8 cellular contexts compared by ENCODE assay signal in the genomic region with DNA sequence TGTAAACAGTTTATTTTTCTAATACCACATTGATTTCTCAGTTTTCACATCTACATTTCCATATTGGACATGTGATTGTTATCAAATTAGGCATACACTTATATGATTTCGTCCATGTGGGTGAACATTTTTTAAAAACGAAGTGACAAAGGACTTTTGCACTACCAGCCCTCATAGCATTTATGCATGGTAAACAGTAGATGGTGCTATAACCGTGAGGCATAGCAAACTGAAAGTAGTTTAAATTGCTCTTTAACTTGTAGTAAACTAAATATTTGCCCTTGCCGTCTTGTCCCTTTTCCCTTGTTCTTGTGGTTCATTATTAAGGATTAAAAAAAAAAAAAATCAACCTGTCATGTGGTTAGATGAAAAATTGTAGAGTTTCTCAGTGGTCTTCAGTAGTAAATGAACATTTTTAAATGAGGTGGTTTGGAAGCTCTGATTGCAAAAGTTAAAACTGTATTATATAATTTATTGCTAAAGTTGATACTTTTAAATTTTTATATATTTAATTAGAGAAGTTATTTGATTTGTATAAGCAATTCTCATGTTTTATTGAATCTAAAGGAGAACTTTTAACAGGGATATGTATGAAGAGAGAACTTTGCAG. TPM values are rescaled to one million over a fixed set of nuclear protein-coding genes. Genes with fewer than 3 reads are reported as not detected.
DNase-seq lines count a peak whose midpoint lies in the region; ATAC-seq and TF ChIP-seq lines count a peak whose summit lies in the region.

No MANE protein-coding gene starts in this region.

- CTCF ChIA-PET in AG04449 (lab: Yijun Ruan, JAX) (interaction anchor here (0.7 to 16.2 kb wide), 12 partner anchors 8 to 70 kb away, joined by 3 to 216 read pairs (median 5); partner anchors contain the start of genes DHFR2 and NSUN3), HEK293T (lab: Yijun Ruan, JAX) (interaction anchor here (0.7 to 0.8 kb wide), 3 partner anchors 10 to 98 kb away, joined by 3 to 4 read pairs (median 3); no protein-coding TSS in a partner anchor)

- intact Hi-C loops in natural killer cell (cut with micrococcal nuclease), result loop anchor here (1.0 kb wide), 1 partner anchor 65 kb away; no protein-coding TSS in a partner anchor

- peak; percentile 80 to 95 (median 93) for ATAC-seq in natural killer cell

- no peaks in the 10 kb centered on the region for H3K36me3 Mint-ChIP-seq in T-helper 1 cell treated with Interleukin-12 subunit alpha and Interleukin-12 subunit beta and Interleukin-4 antibody, amounts not matched to agents 30 μg/mL and 1 μg/mL, for 36 hours (ENCODE audit: low read depth)
- H3K36me3 Mint-ChIP-seq in natural killer cell, result no peaks in the 10 kb centered on the region

- H3K27me3 Mint-ChIP-seq in T-helper 1 cell treated with Interleukin-12 subunit alpha and Interleukin-12 subunit beta and Interleukin-4 antibody, amounts not matched to agents 30 μg/mL and 1 μg/mL, for 36 hours (ENCODE audit: low read depth), result no peaks in the 10 kb centered on the region
- no peaks in the 10 kb centered on the region for H3K27me3 Mint-ChIP-seq in natural killer cell (ENCODE audit: low read depth in 2 of 2)

- H3K4me1 Mint-ChIP-seq in T-helper 1 cell treated with Interleukin-12 subunit alpha and Interleukin-12 subunit beta and Interleukin-4 antibody, amounts not matched to agents 30 μg/mL and 1 μg/mL, for 36 hours (ENCODE audit: low read depth), result peaks cover 7% of the 10 kb centered on the region
- peaks cover 0 to 4% of the 10 kb centered on the region in 2 donors for H3K4me1 Mint-ChIP-seq in natural killer cell

- H3K27ac Mint-ChIP-seq in T-helper 1 cell treated with Interleukin-12 subunit alpha and Interleukin-12 subunit beta and Interleukin-4 antibody, amounts not matched to agents 30 μg/mL and 1 μg/mL, for 36 hours, result no peak overlapping the region
- peak overlapping the region; percentile 40 to 42 for H3K27ac Mint-ChIP-seq in natural killer cell

- H3K9me3 Mint-ChIP-seq in T-helper 1 cell treated with Interleukin-12 subunit alpha and Interleukin-12 subunit beta and Interleukin-4 antibody, amounts not matched to agents 30 μg/mL and 1 μg/mL, for 36 hours, result no peaks in the 10 kb centered on the region
- H3K9me3 Mint-ChIP-seq in natural killer cell, result no peaks in the 10 kb centered on the region

- POLR2A ChIA-PET in AG04449 (lab: Yijun Ruan, JAX) (interaction anchor here (0.5 kb wide), 1 partner anchor 11 kb away, joined by 3 read pairs; no protein-coding TSS in a partner anchor), HEK293T (lab: Yijun Ruan, JAX) (interaction anchor here (1.5 kb wide), 1 partner anchor 59 kb away, joined by 4 read pairs; the partner anchor contains the start of genes DHFR2 and NSUN3)

- H3K4me3 ChIP-seq in AG04449 (ENCODE audit: low read depth, low read length), result no peak overlapping the region; the same call in 1 of the 2 replicates

- DNase-seq in AG04449 (ENCODE audit: low read depth, low spot score) (peak; percentile 58), GM10266 (ENCODE audit: extremely low spot score) (peak; percentile 43), HEK293T (ENCODE audit: extremely low spot score) (peak; percentile 39), LoVo (ENCODE audit: low spot score) (peak; percentile 56), erythroblast (lab: John Stamatoyannopoulos, UW) (peak; percentile 73 to 74), natural killer cell (no peak), COLO668 (lab: John Stamatoyannopoulos, UW; ENCODE audit: unreplicated experiment) (no peak)

- H3K4me3 Mint-ChIP-seq in T-helper 1 cell treated with Interleukin-12 subunit alpha and Interleukin-12 subunit beta and Interleukin-4 antibody, amounts not matched to agents 30 μg/mL and 1 μg/mL, for 36 hours, result peak overlapping the region; percentile 71
- H3K4me3 Mint-ChIP-seq in natural killer cell, result peak overlapping the region; percentile 83

- TF ChIP-seq POLR2A in erythroblast (IDR thresholded peaks at IDR 0.05; ENCODE audit: low read length), result no peak

- TF ChIP-seq CTCF in AG04449 (IDR thresholded peaks at IDR 0.05; ENCODE audit: insufficient read depth, low read length, missing control alignments) (peak; percentile 66), GM10266 (IDR thresholded peaks at IDR 0.05; ENCODE audit: control insufficient read depth, insufficient read depth, low read depth, missing control alignments) (peak; percentile 80), natural killer cell (IDR thresholded peaks at IDR 0.05) (peak; percentile 80)

TF ChIP-seq in HEK293T, 16 proteins besides CTCF, POLR2A, EP300 and RAD21:
- no peak for TF ChIP-seq CTBP1 (IDR thresholded peaks at IDR 0.05; ENCODE audit: borderline replicate concordance)
- no peak for TF ChIP-seq FOXM1 (IDR thresholded peaks at IDR 0.05; ENCODE audit: borderline replicate concordance)
- TF ChIP-seq HDGF (IDR thresholded peaks at IDR 0.05; ENCODE audit: borderline replicate concordance), result no peak
- no peak for TF ChIP-seq FOXK2 (IDR thresholded peaks at IDR 0.05)
- no peak for TF ChIP-seq NFRKB (IDR thresholded peaks at IDR 0.05)
- no peak for TF ChIP-seq SUZ12 (IDR thresholded peaks at IDR 0.05)
- no peak for TF ChIP-seq L3MBTL2 (conservative IDR thresholded peaks at IDR 0.05)
- TF ChIP-seq BHLHE40 (IDR thresholded peaks at IDR 0.05; ENCODE audit: borderline replicate concordance), result no peak
- no peak for TF ChIP-seq ARNT (IDR thresholded peaks at IDR 0.05)
- TF ChIP-seq TARDBP (IDR thresholded peaks at IDR 0.05), result no peak
- no peak for TF ChIP-seq PKNOX1 (IDR thresholded peaks at IDR 0.05)
- TF ChIP-seq ELF4 (IDR thresholded peaks at IDR 0.05), result no peak
- TF ChIP-seq FOXA1 (IDR thresholded peaks at IDR 0.05), result no peak

RNA-seq across cellular contexts. Expression of gene STX19, which starts 24.0 kb away (rescaled TPM):
- not detected for total RNA-seq in natural killer cell

RNA-seq across cellular contexts. Expression of gene ARL13B, which starts 24.5 kb away (rescaled TPM):
- total RNA-seq in natural killer cell, result 10 to 100 TPM in 2 of 3 donors, 1 to 10 TPM in 1; 8.3 to 14.3 (median 10.5) TPM

RNA-seq across cellular contexts. Expression of gene PROS1, which starts 30.7 kb away (rescaled TPM):
- total RNA-seq in natural killer cell, result 1 to 10 TPM in 1 of 3 donors, under 1 TPM in 2; 0.25 to 1.4 (median 0.68) TPM

RNA-seq across cellular contexts. Expression of gene DHFR2, which starts 58.3 kb away (rescaled TPM):
- total RNA-seq in natural killer cell, result 1 to 10 TPM; 2.5 to 5.0 (median 3.9) TPM

RNA-seq across cellular contexts. Expression of gene NSUN3, which starts 58.5 kb away (rescaled TPM):
- 10 to 100 TPM; 24.0 to 32.4 (median 28.6) TPM for total RNA-seq in natural killer cell

Comparison
In these comparisons a context has a peak if more than half of its experiments do, and no peak if none do; other contexts are left out.
1. DNase-seq: peak in AG04449 (single experiment), GM10266 (single experiment), HEK293T (single experiment), LoVo (single experiment) and erythroblast (2 of 2); none in natural killer cell (single experiment) and COLO668 (single experiment).
2. Peak in every context shown above with its lines, with median percentiles within 50 percentile points of each other: CTCF ChIP-seq.